In genomic region chr3:61807865-61808276, GRCh38 we compare ENCODE assay signal across 11 cellular contexts.
DNase-seq lines count a peak whose midpoint lies in the region; ATAC-seq and TF ChIP-seq lines count a peak whose summit lies in the region.
"Had no signal": no experiment of that assay in that cellular context is flagged by ENCODE, and none has a peak within 500 bp of the region (broad histone marks: within the 10 kb centered on the region; RNA-seq: fewer than 3 reads in every experiment).

No MANE protein-coding gene starts in this region.

- no peaks in the 10 kb centered on the region for H3K27me3 ChIP-seq in SK-N-SH (ENCODE audit: insufficient read depth)
- no peaks in the 10 kb centered on the region for H3K27me3 ChIP-seq in right atrium auricular region
- no peaks in the 10 kb centered on the region for H3K27me3 ChIP-seq in stomach smooth muscle (ENCODE audit: control insufficient read depth in 1 of 2, insufficient read depth in 2 of 2, low read length in 2 of 2)

- TF ChIP-seq RAD21 in SK-N-SH (IDR thresholded peaks at IDR 0.05; ENCODE audit: low read length) = no peak

- H3F3A ChIP-seq in SK-N-SH (replicated peaks; ENCODE audit: insufficient read depth) = no peaks in the 10 kb centered on the region

- peaks cover 5% of the 10 kb centered on the region; the same call in 1 of the 2 replicates for H4K20me1 ChIP-seq in SK-N-SH (ENCODE audit: insufficient read depth)

- no peaks in the 10 kb centered on the region for H3K9me2 ChIP-seq in SK-N-SH

- H3K9me3 ChIP-seq in SK-N-SH = no peaks in the 10 kb centered on the region
- no peaks in the 10 kb centered on the region for H3K9me3 ChIP-seq in right atrium auricular region
- H3K9me3 ChIP-seq in stomach smooth muscle (ENCODE audit: control insufficient read depth in 2 of 2, low read length in 2 of 2) = no peaks in the 10 kb centered on the region

- 54% methylated on average over 6 of the region's 6 CpGs for WGBS in SK-N-SH (ENCODE audit: low lambda C conversion rate)

- POLR2A ChIA-PET in SK-N-SH (lab: Yijun Ruan, JAX) = no interaction called here

- ATAC-seq in HG02970 (IDR thresholded peaks at IDR 0.05; ENCODE audit: low FRiP score, unreplicated experiment) = no peak
- no peak for ATAC-seq in GM18907 (IDR thresholded peaks at IDR 0.05; ENCODE audit: unreplicated experiment)

- peak in 1 of 2 experiments; percentile 61; a peak in 1 of 4 replicates for TF ChIP-seq EP300 in SK-N-SH (IDR thresholded peaks at IDR 0.05; ENCODE audit: borderline replicate concordance in 1 of 2, low read depth in 1 of 2, low read length in 1 of 2)

- in situ Hi-C loops in ACHN (cut with HindIII; ENCODE audit: low pct_ligation_motif_present, low pct_unique_long_range_greater_than_20kb, low sequenced_read_pairs) = no loop called here

- H3K4me3 ChIP-seq in SK-N-SH (ENCODE audit: low read depth in 2 of 2, low read length in 1 of 2) (no peak overlapping the region), right atrium auricular region (no peak overlapping the region), stomach smooth muscle (ENCODE audit: low read length in 2 of 2) (no peak overlapping the region)

- no peak overlapping the region for H3K9ac ChIP-seq in SK-N-SH
- H3K9ac ChIP-seq in stomach smooth muscle (ENCODE audit: low read length in 2 of 2) = peak overlapping the region in 1 of 2 donors; percentile 7

- CTCF ChIA-PET in SK-N-SH (lab: Yijun Ruan, JAX) = interaction anchor here (1.2 to 1.7 kb wide), 2 partner anchors 243 to 382 kb away, joined by 4 read pairs; no protein-coding TSS in a partner anchor

- no peak overlapping the region for H2AFZ ChIP-seq in SK-N-SH (ENCODE audit: low read depth)

- peak; percentile 7 for DNase-seq in HuH-7 (ENCODE audit: low spot score)
- DNase-seq in SK-N-SH = peak; percentile 45
- DNase-seq in right atrium auricular region (ENCODE audit: low spot score) = no peak
- DNase-seq in ACHN = no peak
- DNase-seq in NCI-H1048 (lab: John Stamatoyannopoulos, UW) = no peak
- DNase-seq: activated CD4-positive, CD25-positive, alpha-beta regulatory T cell; GOT3; trophoblast cell had no signal

- H3K4me1 ChIP-seq in SK-N-SH (ENCODE audit: control insufficient read depth in 1 of 2, insufficient read depth in 2 of 2, low read depth in 1 of 2, low read length in 1 of 2) (peaks cover 0 to 21% of the 10 kb centered on the region in 2 experiments; a peak in 2 of 4 replicates), right atrium auricular region (peaks cover 0 to 93% of the 10 kb centered on the region in 2 donors), stomach smooth muscle (ENCODE audit: control insufficient read depth, insufficient read depth, low read length) (peaks cover 58% of the 10 kb centered on the region)

- H3K27ac ChIP-seq in SK-N-SH (ENCODE audit: low read depth in 2 of 2, low read length in 1 of 2) = no peak overlapping the region
- peak overlapping the region; percentile 52 to 82 for H3K27ac ChIP-seq in right atrium auricular region
- peak overlapping the region; percentile 46 for H3K27ac ChIP-seq in stomach smooth muscle (ENCODE audit: low read length)

- H3K36me3 ChIP-seq in SK-N-SH (replicated peaks in 1 of 2; ENCODE audit: control insufficient read depth in 1 of 2, insufficient read depth in 2 of 2, low read length in 1 of 2) = no peaks in the 10 kb centered on the region
- no peaks in the 10 kb centered on the region for H3K36me3 ChIP-seq in right atrium auricular region
- no peaks in the 10 kb centered on the region for H3K36me3 ChIP-seq in stomach smooth muscle (ENCODE audit: control insufficient read depth in 2 of 2, insufficient read depth in 2 of 2, low read length in 2 of 2)

- TF ChIP-seq CTCF in SK-N-SH (IDR thresholded peaks at IDR 0.05) (no peak), right atrium auricular region (IDR thresholded peaks at IDR 0.05) (no peak)

- peaks cover 5% of the 10 kb centered on the region; the same call in 1 of the 2 replicates for H3K79me2 ChIP-seq in SK-N-SH (ENCODE audit: insufficient read depth)

- H3K4me2 ChIP-seq in SK-N-SH = no peak overlapping the region

TF ChIP-seq in SK-N-SH, 30 proteins besides CTCF, POLR2A, EP300 and RAD21:
- TF ChIP-seq FOXM1 (IDR thresholded peaks at IDR 0.05; ENCODE audit: low read depth) (no peak), RCOR1 (IDR thresholded peaks at IDR 0.05; ENCODE audit: low read length) (peak; percentile 86), GATA2 (CRISPR knock-in tag; IDR thresholded peaks at IDR 0.05) (peak; percentile 76), CHD2 (IDR thresholded peaks at IDR 0.05; ENCODE audit: low read length, partially characterized antibody) (peak; percentile 31), MXI1 (IDR thresholded peaks at IDR 0.05; ENCODE audit: low read depth, low read length) (peak; percentile 33; the same call in 1 of the 2 replicates)

Comparison
In these comparisons a context has a peak if more than half of its experiments do, and no peak if none do; other contexts are left out.
1. DNase-seq: peak in HuH-7 (single experiment) and SK-N-SH (single experiment); none in right atrium auricular region (single experiment), ACHN (single experiment) and NCI-H1048 (single experiment).
2. H3K27ac ChIP-seq: peak in right atrium auricular region (2 of 2) and stomach smooth muscle (single experiment); none in SK-N-SH (0 of 2).